Comparison of ENCODE assay signal across 15 cellular contexts in genomic region chr17:63870292-63870665, GRCh38. TPM values are rescaled to one million over a fixed set of nuclear protein-coding genes. Genes with fewer than 3 reads are reported as not detected.
"Had no signal": no experiment of that assay in that cellular context is flagged by ENCODE, and none has a peak within 500 bp of the region (broad histone marks: within the 10 kb centered on the region; RNA-seq: fewer than 3 reads in every experiment).

No MANE protein-coding gene starts in this region.

RNA-seq across cellular contexts. Expression of gene CSH2, which starts 3.2 kb away (rescaled TPM):
- total RNA-seq: activated CD4-positive, alpha-beta memory T cell treated with anti-CD3 and anti-CD28 coated beads, Interleukin-2, amount 10 ng/mL, durations not matched to agents 7 days and 5 days; activated CD4-positive, alpha-beta T cell treated with anti-CD3 and anti-CD28 coated beads for 36 hours; activated CD4-positive, alpha-beta T cell treated with anti-CD3 and anti-CD28 coated beads, Interleukin-2, amount 10 ng/mL, durations not matched to agents 7 days and 5 days; activated CD8-positive, alpha-beta memory T cell treated with anti-CD3 and anti-CD28 coated beads, Interleukin-2, amount 10 ng/mL, durations not matched to agents 7 days and 5 days; activated CD8-positive, alpha-beta T cell treated with anti-CD3 and anti-CD28 coated beads, Interleukin-2, amount 10 ng/mL, durations not matched to agents 7 days and 5 days; activated naive CD8-positive, alpha-beta T cell treated with anti-CD3 and anti-CD28 coated beads, Interleukin-2, amount 10 ng/mL, durations not matched to agents 7 days and 5 days; activated T-helper 2 cell treated with anti-CD3 and anti-CD28 coated beads, Interferon-gamma antibody, Interleukin-2, Interleukin-4, amounts not matched to agents 10 μg/mL and 5 μg/mL and 100 μg/mL, durations not matched to agents 14 hours and 24 hours and 36 hours; adrenal gland; aorta; bronchial epithelial cell; cardiac muscle cell; T-helper 1 cell treated with Interleukin-12 subunit alpha and Interleukin-12 subunit beta and Interleukin-4 antibody, amounts not matched to agents 30 ng/mL and 1 ng/mL, for 36 hours; T-helper 2 cell treated with Interferon-gamma antibody and Interleukin-4, amounts not matched to agents 100 ng/mL and 5 ng/mL, for 36 hours; WTC11 had no signal
- polyA plus RNA-seq: adrenal gland, aorta, cardiac muscle cell had no signal

RNA-seq across cellular contexts. Expression of gene GH2, which starts 11.5 kb away (rescaled TPM):
- total RNA-seq: activated CD4-positive, alpha-beta memory T cell treated with anti-CD3 and anti-CD28 coated beads, Interleukin-2, amount 10 ng/mL, durations not matched to agents 7 days and 5 days; activated CD4-positive, alpha-beta T cell treated with anti-CD3 and anti-CD28 coated beads for 36 hours; activated CD4-positive, alpha-beta T cell treated with anti-CD3 and anti-CD28 coated beads, Interleukin-2, amount 10 ng/mL, durations not matched to agents 7 days and 5 days; activated CD8-positive, alpha-beta memory T cell treated with anti-CD3 and anti-CD28 coated beads, Interleukin-2, amount 10 ng/mL, durations not matched to agents 7 days and 5 days; activated CD8-positive, alpha-beta T cell treated with anti-CD3 and anti-CD28 coated beads, Interleukin-2, amount 10 ng/mL, durations not matched to agents 7 days and 5 days; activated naive CD8-positive, alpha-beta T cell treated with anti-CD3 and anti-CD28 coated beads, Interleukin-2, amount 10 ng/mL, durations not matched to agents 7 days and 5 days; activated T-helper 2 cell treated with anti-CD3 and anti-CD28 coated beads, Interferon-gamma antibody, Interleukin-2, Interleukin-4, amounts not matched to agents 10 μg/mL and 5 μg/mL and 100 μg/mL, durations not matched to agents 14 hours and 24 hours and 36 hours; adrenal gland; aorta; bronchial epithelial cell; cardiac muscle cell; T-helper 1 cell treated with Interleukin-12 subunit alpha and Interleukin-12 subunit beta and Interleukin-4 antibody, amounts not matched to agents 30 ng/mL and 1 ng/mL, for 36 hours; T-helper 17 cell; T-helper 2 cell treated with Interferon-gamma antibody and Interleukin-4, amounts not matched to agents 100 ng/mL and 5 ng/mL, for 36 hours had no signal
- polyA plus RNA-seq: adrenal gland, aorta had no signal

RNA-seq across cellular contexts. Expression of gene CSH1, which starts 26.1 kb away (rescaled TPM):
- total RNA-seq: activated CD4-positive, alpha-beta memory T cell treated with anti-CD3 and anti-CD28 coated beads, Interleukin-2, amount 10 ng/mL, durations not matched to agents 7 days and 5 days; activated CD4-positive, alpha-beta T cell treated with anti-CD3 and anti-CD28 coated beads for 36 hours; activated CD4-positive, alpha-beta T cell treated with anti-CD3 and anti-CD28 coated beads, Interleukin-2, amount 10 ng/mL, durations not matched to agents 7 days and 5 days; activated CD8-positive, alpha-beta memory T cell treated with anti-CD3 and anti-CD28 coated beads, Interleukin-2, amount 10 ng/mL, durations not matched to agents 7 days and 5 days; activated CD8-positive, alpha-beta T cell treated with anti-CD3 and anti-CD28 coated beads, Interleukin-2, amount 10 ng/mL, durations not matched to agents 7 days and 5 days; activated naive CD8-positive, alpha-beta T cell treated with anti-CD3 and anti-CD28 coated beads, Interleukin-2, amount 10 ng/mL, durations not matched to agents 7 days and 5 days; activated T-helper 2 cell treated with anti-CD3 and anti-CD28 coated beads, Interferon-gamma antibody, Interleukin-2, Interleukin-4, amounts not matched to agents 10 μg/mL and 5 μg/mL and 100 μg/mL, durations not matched to agents 14 hours and 24 hours and 36 hours; adrenal gland; aorta; bronchial epithelial cell; cardiac muscle cell; T-helper 1 cell treated with Interleukin-12 subunit alpha and Interleukin-12 subunit beta and Interleukin-4 antibody, amounts not matched to agents 30 ng/mL and 1 ng/mL, for 36 hours; T-helper 2 cell treated with Interferon-gamma antibody and Interleukin-4, amounts not matched to agents 100 ng/mL and 5 ng/mL, for 36 hours; WTC11 had no signal
- polyA plus RNA-seq: adrenal gland, aorta, cardiac muscle cell had no signal

RNA-seq across cellular contexts. Expression of gene CSHL1, which starts 40.8 kb away (rescaled TPM):
- total RNA-seq: activated CD4-positive, alpha-beta memory T cell treated with anti-CD3 and anti-CD28 coated beads, Interleukin-2, amount 10 ng/mL, durations not matched to agents 7 days and 5 days; activated CD4-positive, alpha-beta T cell treated with anti-CD3 and anti-CD28 coated beads for 36 hours; activated CD4-positive, alpha-beta T cell treated with anti-CD3 and anti-CD28 coated beads, Interleukin-2, amount 10 ng/mL, durations not matched to agents 7 days and 5 days; activated CD8-positive, alpha-beta memory T cell treated with anti-CD3 and anti-CD28 coated beads, Interleukin-2, amount 10 ng/mL, durations not matched to agents 7 days and 5 days; activated CD8-positive, alpha-beta T cell treated with anti-CD3 and anti-CD28 coated beads, Interleukin-2, amount 10 ng/mL, durations not matched to agents 7 days and 5 days; activated naive CD8-positive, alpha-beta T cell treated with anti-CD3 and anti-CD28 coated beads, Interleukin-2, amount 10 ng/mL, durations not matched to agents 7 days and 5 days; activated T-helper 2 cell treated with anti-CD3 and anti-CD28 coated beads, Interferon-gamma antibody, Interleukin-2, Interleukin-4, amounts not matched to agents 10 μg/mL and 5 μg/mL and 100 μg/mL, durations not matched to agents 14 hours and 24 hours and 36 hours; adrenal gland; aorta; bronchial epithelial cell; cardiac muscle cell; T-helper 1 cell treated with Interleukin-12 subunit alpha and Interleukin-12 subunit beta and Interleukin-4 antibody, amounts not matched to agents 30 ng/mL and 1 ng/mL, for 36 hours; T-helper 17 cell; T-helper 2 cell treated with Interferon-gamma antibody and Interleukin-4, amounts not matched to agents 100 ng/mL and 5 ng/mL, for 36 hours; WTC11 had no signal
- polyA plus RNA-seq: adrenal gland, aorta, cardiac muscle cell had no signal
